ENCODE assay signal across 8 cellular contexts in the genomic region with DNA sequence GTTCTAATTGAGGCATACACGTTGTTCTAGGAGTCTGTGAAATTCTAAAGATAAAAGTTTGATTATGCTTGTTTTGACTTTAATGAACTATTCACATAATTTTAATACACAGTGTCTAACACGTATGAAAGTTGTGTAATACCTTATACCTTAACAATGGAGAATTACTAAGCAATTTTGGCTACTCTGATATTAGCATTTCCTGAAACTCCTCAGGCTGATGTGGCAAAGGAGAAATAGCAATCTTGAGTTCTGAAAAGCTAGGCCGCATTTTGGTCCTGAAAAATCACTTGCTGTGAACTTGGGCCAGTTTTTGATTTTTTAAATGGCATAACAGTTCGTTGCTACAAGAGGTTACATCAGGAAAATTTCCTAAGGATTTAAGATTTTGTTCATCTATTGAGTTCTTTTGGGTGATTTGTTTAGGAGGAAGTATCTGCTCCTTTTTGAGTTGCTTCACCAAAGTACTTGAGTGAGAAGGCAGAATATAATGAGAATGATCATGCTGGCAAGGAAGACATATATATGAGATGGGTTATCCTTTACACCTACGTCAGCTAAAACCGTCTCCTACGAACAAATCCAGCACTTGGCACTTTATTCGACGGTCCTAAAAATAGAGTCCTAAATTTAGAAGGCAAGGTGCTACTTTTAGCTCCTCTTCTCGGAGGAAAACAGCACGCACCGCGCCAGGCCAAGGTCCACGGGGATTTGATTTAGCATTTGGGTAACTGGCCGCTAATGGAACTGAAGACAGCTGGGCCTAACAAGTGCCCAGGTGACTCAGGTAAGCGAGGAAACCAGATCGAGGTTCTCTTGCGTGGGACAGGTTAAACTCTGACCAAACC. TPM values are rescaled to one million over a fixed set of nuclear protein-coding genes. Genes with fewer than 3 reads are reported as not detected.
DNase-seq lines count a peak whose midpoint lies in the region; ATAC-seq, FAIRE-seq and TF ChIP-seq lines count a peak whose summit lies in the region.

No MANE protein-coding gene starts in this region.

- WGBS in IMR-90 (ENCODE audit: extremely low coverage in 2 of 2, insufficient read length in 1 of 2), 2 experiments = 19% methylated on average over 9 of the region's 18 CpGs; no CpG with 5 or more reads in 1 of the 2 experiments
- 13 to 19% methylated on average over 8 to 9 of the region's 18 CpGs for WGBS in gastroesophageal sphincter (ENCODE audit: low coverage in 1 of 2), 2 donors
- 5 to 7% (median 6%) methylated on average over 18 of the region's 18 CpGs for WGBS in ovary, 3 donors

- H3K4me1 Mint-ChIP-seq in activated B cell treated with CpG ODN at 0.5 μM for 24 hours = peaks cover 44% of the 10 kb centered on the region

- peak overlapping the region; percentile 82 for H3K56ac ChIP-seq in IMR-90 (ENCODE audit: extremely low read depth, insufficient read depth, low read length)

- peak overlapping the region; percentile 100 for H2AFZ ChIP-seq in IMR-90 (replicated peaks; ENCODE audit: low read length, poor library complexity)

- H3K4me3 ChIP-seq in IMR-90 (ENCODE audit: insufficient read depth, low read depth, low read length) (peak overlapping the region; percentile 70), gastroesophageal sphincter (peak overlapping the region; percentile 82 to 91), ovary (peak overlapping the region; percentile 80)

- H3K4ac ChIP-seq in IMR-90 (ENCODE audit: low read depth, low read length) = peak overlapping the region; percentile 97

- peaks cover 5 to 28% of the 10 kb centered on the region in 2 experiments; a peak in 3 of 4 replicates for H3K79me1 ChIP-seq in IMR-90 (ENCODE audit: low read depth in 1 of 2, low read length in 2 of 2)

- CTCF ChIA-PET in IMR-90 (lab: Yijun Ruan, JAX) = interaction anchor here (0.6 kb wide), 1 partner anchor 16 kb away, joined by 3 read pairs; no protein-coding TSS in a partner anchor
- CTCF ChIA-PET in activated B cell treated with CpG ODN at 0.5 μM for 24 hours (lab: Charles Lee) = no interaction called here

- H3K27ac ChIP-seq in IMR-90 (ENCODE audit: insufficient read depth, low read length) (peak overlapping the region; percentile 95), gastroesophageal sphincter (peak overlapping the region; percentile 94 to 99 (median 98)), ovary (peak overlapping the region; percentile 96 to 97)

- H3K18ac ChIP-seq in IMR-90 (ENCODE audit: low read depth, low read length) = peak overlapping the region; percentile 39

- in situ Hi-C loops in IMR-90 (cut with MboI; ENCODE audit: low sequenced_read_pairs) = no loop called here

- H3K4me2 ChIP-seq in IMR-90 (ENCODE audit: low read depth, low read length) = peak overlapping the region; percentile 83

- intact Hi-C loops in IMR-90 (cut with micrococcal nuclease) = loop anchor here (2.0 to 10.0 kb wide), 3 partner anchors 95 to 166 kb away; a partner anchor contains a TSS
- intact Hi-C loops in activated B cell treated with CpG ODN at 0.5 μM for 24 hours (cut with micrococcal nuclease) = loop anchor here (1.0 to 2.0 kb wide), 2 partner anchors 35 to 163 kb away; a partner anchor contains a TSS
- intact Hi-C loops in ovary (cut with DNase I) = loop anchor here in 2 of 4 donors (2.0 to 10.0 kb wide), 3 partner anchors 91 to 166 kb away; a partner anchor contains a TSS

- peaks cover 16% of the 10 kb centered on the region for H3K36me3 Mint-ChIP-seq in activated B cell treated with CpG ODN at 0.5 μM for 24 hours (ENCODE audit: low read depth)

- H3K9me3 Mint-ChIP-seq in activated B cell treated with CpG ODN at 0.5 μM for 24 hours = no peaks in the 10 kb centered on the region

- peak overlapping the region; percentile 90 to 96 for H4K8ac ChIP-seq in IMR-90 (ENCODE audit: low read depth in 2 of 2, low read length in 2 of 2)

- peak overlapping the region; percentile 98 for H2AK9ac ChIP-seq in IMR-90 (replicated peaks; ENCODE audit: low read depth, low read length, poor library complexity)

- H3K4me3 Mint-ChIP-seq in activated B cell treated with CpG ODN at 0.5 μM for 24 hours = peak overlapping the region; percentile 96

- peak overlapping the region; percentile 88 for H4K5ac ChIP-seq in IMR-90 (ENCODE audit: low read depth, low read length)

- no peaks in the 10 kb centered on the region for H3K9me1 ChIP-seq in IMR-90 (ENCODE audit: insufficient read depth, low read length)

- TF ChIP-seq CTCF in IMR-90 (conservative IDR thresholded peaks at IDR 0.05; ENCODE audit: low read depth, low read length) (no peak), activated B cell treated with CpG ODN at 0.5 μM for 24 hours (IDR thresholded peaks at IDR 0.05) (no peak), gastroesophageal sphincter (IDR thresholded peaks at IDR 0.05) (no peak), ovary (IDR thresholded peaks at IDR 0.05) (no peak)

- DNase-seq in IMR-90 (peak; percentile 26), activated B cell treated with CpG ODN at 0.5 μM for 24 hours (no peak), ovary (no peak), amniotic stem cell (lab: John Stamatoyannopoulos, UW) (no peak), HTR-8/SVneo (ENCODE audit: insufficient read length, low spot score) (no peak)

- BruUV-seq in IMR-90 (replicated peaks; lab: Mats Ljungman, UMichigan) = no TSS peak

- peak overlapping the region; percentile 99 for H3K27ac Mint-ChIP-seq in activated B cell treated with CpG ODN at 0.5 μM for 24 hours

- H3K9ac ChIP-seq in ES-I3 (ENCODE audit: low read depth, low read length) = peak overlapping the region; percentile 91
- H3K9ac ChIP-seq in IMR-90 (ENCODE audit: low read depth, low read length) = peak overlapping the region; percentile 89

- no peak for ATAC-seq in IMR-90 (ENCODE audit: low read depth)
- ATAC-seq in activated B cell treated with CpG ODN at 0.5 μM for 24 hours (ENCODE audit: low read depth) = no peak
- no peak for ATAC-seq in gastroesophageal sphincter
- no peak for ATAC-seq in HG03095 (IDR thresholded peaks at IDR 0.05; ENCODE audit: unreplicated experiment)

- H2BK120ac ChIP-seq in IMR-90 (ENCODE audit: low read depth, low read length) = peak overlapping the region; percentile 90

- POLR2A ChIA-PET in IMR-90 (lab: Charles Lee; ENCODE audit: unreplicated experiment) (interaction anchor here (0.6 kb wide), 1 partner anchor 45 kb away, joined by 6 read pairs; no protein-coding TSS in a partner anchor), activated B cell treated with CpG ODN at 0.5 μM for 24 hours (lab: Charles Lee) (interaction anchor here (0.6 to 5.2 kb wide), 8 partner anchors 34 to 166 kb away, joined by 3 to 87 read pairs (median 14); a partner anchor contains a TSS)

- H3K9me3 ChIP-seq in ES-I3 (ENCODE audit: control insufficient read depth, insufficient read depth, low read length) (peaks cover 3% of the 10 kb centered on the region; the same call in 1 of the 2 replicates), IMR-90 (ENCODE audit: control insufficient read depth, insufficient read depth, low read length) (no peaks in the 10 kb centered on the region), gastroesophageal sphincter (no peaks in the 10 kb centered on the region), ovary (no peaks in the 10 kb centered on the region)

- peak overlapping the region; percentile 99 for H3K14ac ChIP-seq in IMR-90 (replicated peaks; ENCODE audit: low read depth, low read length)

- H3K4me1 ChIP-seq in ES-I3 (ENCODE audit: insufficient read depth, low read length) (no peaks in the 10 kb centered on the region), IMR-90 (ENCODE audit: control insufficient read depth, insufficient read depth, low read length) (peaks cover 2% of the 10 kb centered on the region; the same call in 1 of the 2 replicates), gastroesophageal sphincter (peaks cover 0 to 41% (median 0%) of the 10 kb centered on the region in 3 donors), ovary (ENCODE audit: insufficient read depth) (peaks cover 1% of the 10 kb centered on the region)

- dilution Hi-C loops in IMR-90 (cut with HindIII; ENCODE audit: low sequenced_read_pairs, unreplicated experiment) = no loop called here

- no peaks in the 10 kb centered on the region for H3K27me3 Mint-ChIP-seq in activated B cell treated with CpG ODN at 0.5 μM for 24 hours

- peak overlapping the region; percentile 96 for H2BK5ac ChIP-seq in IMR-90 (ENCODE audit: low read depth, low read length, poor library complexity, severe bottlenecking)

- peak overlapping the region; percentile 99 for H3K23ac ChIP-seq in IMR-90 (ENCODE audit: low read depth, low read length)

- H2BK15ac ChIP-seq in IMR-90 (ENCODE audit: low read depth, low read length) = peak overlapping the region; percentile 42; the same call in 1 of the 3 replicates

- peak overlapping the region; percentile 8; the same call in 1 of the 2 replicates for H2BK20ac ChIP-seq in IMR-90 (ENCODE audit: low read depth, low read length)

- peak overlapping the region; percentile 56 for H2AK5ac ChIP-seq in IMR-90 (ENCODE audit: low read depth, low read length)

- peaks cover 2% of the 10 kb centered on the region; the same call in 1 of the 2 replicates for H4K20me1 ChIP-seq in IMR-90 (ENCODE audit: insufficient read depth, low read length)

- TF ChIP-seq EP300 in gastroesophageal sphincter (IDR thresholded peaks at IDR 0.05) (no peak), ovary (IDR thresholded peaks at IDR 0.05) (peak; percentile 15)

- no peak for TF ChIP-seq POLR2A in IMR-90 (IDR thresholded peaks at IDR 0.05; ENCODE audit: low read depth, low read length)
- no peak for TF ChIP-seq POLR2A in gastroesophageal sphincter (IDR thresholded peaks at IDR 0.05)
- no peak for TF ChIP-seq POLR2A in ovary (IDR thresholded peaks at IDR 0.05)

- H3K36me3 ChIP-seq in ES-I3 (ENCODE audit: insufficient read depth, low read length) (no peaks in the 10 kb centered on the region), IMR-90 (ENCODE audit: control insufficient read depth, insufficient read depth, low read length) (no peaks in the 10 kb centered on the region), gastroesophageal sphincter (no peaks in the 10 kb centered on the region), ovary (no peaks in the 10 kb centered on the region)

- no peak for TF ChIP-seq RAD21 in IMR-90 (IDR thresholded peaks at IDR 0.05; ENCODE audit: low read length)

- no peaks in the 10 kb centered on the region for H3K27me3 ChIP-seq in IMR-90 (ENCODE audit: control insufficient read depth, insufficient read depth, low read length)
- no peaks in the 10 kb centered on the region for H3K27me3 ChIP-seq in gastroesophageal sphincter
- no peaks in the 10 kb centered on the region for H3K27me3 ChIP-seq in ovary

- no peak for FAIRE-seq in HTR-8/SVneo (lab: Jason Lieb, UNC)

- peak overlapping the region; percentile 91 for H4K91ac ChIP-seq in IMR-90 (ENCODE audit: insufficient read depth, low read depth, low read length)

TF ChIP-seq in IMR-90, 13 proteins besides CTCF, POLR2A, EP300 and RAD21 (continues in another document):
- peak; percentile 8; the same call in 1 of the 2 replicates for TF ChIP-seq MAZ (IDR thresholded peaks at IDR 0.05; ENCODE audit: borderline replicate concordance, low read depth, low read length)

RNA-seq across cellular contexts. Expression of a gene that starts 32.2 kb away (rescaled TPM):
- total RNA-seq in IMR-90 (2012; rRNA removed) (3.9 and 7.8 TPM in 2 replicates), activated B cell treated with CpG ODN at 0.5 μM for 24 hours (22.6 and 27.1 TPM in 2 replicates), gastroesophageal sphincter (10 to 100 TPM; 13.5 to 21.3 (median 16.3) TPM), ovary (10 to 100 TPM; 12.5 to 21.9 (median 20.1) TPM)
- polyA plus RNA-seq in IMR-90 (2012; rRNA removed) (6.8 and 7.0 TPM in 2 replicates), ovary (10 to 100 TPM; 11.7 to 15.5 TPM)
- 1.3 and 1.6 TPM in 2 replicates for polyA plus RNA-seq in IMR-90 (2012; cell fraction: cytosol; rRNA removed)
- polyA plus RNA-seq in IMR-90 (2012; cell fraction: nucleus; rRNA removed; ENCODE audit: low replicate concordance) = 2.6 and 14.8 TPM in 2 replicates
